Comparison of ENCODE assay signal across 11 cellular contexts in genomic region chr21:36788116-36788515, GRCh38.
A peak's percentile ranks its signal among the peaks of the same experiment; 100 is the strongest.
DNase-seq lines count a peak whose midpoint lies in the region; ATAC-seq and TF ChIP-seq lines count a peak whose summit lies in the region.
"Had no signal": no experiment of that assay in that cellular context is flagged by ENCODE, and none has a peak within 500 bp of the region (broad histone marks: within the 10 kb centered on the region; RNA-seq: fewer than 3 reads in every experiment).

No MANE protein-coding gene starts in this region.

- no peaks in the 10 kb centered on the region for H3K4me1 ChIP-seq in testis
- H3K4me1 ChIP-seq in gastrocnemius medialis: peaks cover 5 to 6% of the 10 kb centered on the region in 2 donors

- H3K27me3 ChIP-seq in testis: no peaks in the 10 kb centered on the region
- no peaks in the 10 kb centered on the region for H3K27me3 ChIP-seq in gastrocnemius medialis
- H3K27me3 ChIP-seq: foreskin keratinocyte had no signal

- DNase-seq in HT-29 (ENCODE audit: low spot score) (peak; percentile 6), RPMI7951 (ENCODE audit: low read depth) (peak; percentile 40), fibroblast of pulmonary artery (ENCODE audit: low read depth) (peak; percentile 22), testis (peak; percentile 56), gastrocnemius medialis (no peak), NCI-H526 (lab: John Stamatoyannopoulos, UW) (no peak), coronary artery (ENCODE audit: low spot score) (no peak)
- DNase-seq: activated CD4-positive, alpha-beta T cell treated with anti-CD3 and anti-CD28 coated beads for 1 hour; activated effector memory CD4-positive, alpha-beta T cell treated with Interleukin-2 at 50 U/mL for 16 hours had no signal

- H3K4me3 ChIP-seq in fibroblast of pulmonary artery (replicated peaks; ENCODE audit: low read depth, low read length) (no peak overlapping the region), testis (no peak overlapping the region), gastrocnemius medialis (no peak overlapping the region), coronary artery (no peak overlapping the region)
- H3K4me3 ChIP-seq: lung had no signal

- in situ Hi-C loops in gastrocnemius medialis (cut with MboI; ENCODE audit: low sequenced_read_pairs in 4 of 4): no loop called here

- ATAC-seq in gastrocnemius medialis: no peak
- ATAC-seq: foreskin keratinocyte had no signal

- WGBS in testis, 2 donors: 52 to 64% methylated on average over 11 of the region's 11 CpGs

- TF ChIP-seq POLR2A in testis (IDR thresholded peaks at IDR 0.05): no peak
- no peak for TF ChIP-seq POLR2A in gastrocnemius medialis (IDR thresholded peaks at IDR 0.05)

- no peaks in the 10 kb centered on the region for H3K36me3 ChIP-seq in testis (ENCODE audit: low read depth, missing control alignments)
- H3K36me3 ChIP-seq in gastrocnemius medialis: no peaks in the 10 kb centered on the region

- H3K27ac ChIP-seq in testis (no peak overlapping the region), gastrocnemius medialis (no peak overlapping the region), coronary artery (no peak overlapping the region)
- H3K27ac ChIP-seq: foreskin keratinocyte had no signal

- H3K9me3 ChIP-seq in testis (no peaks in the 10 kb centered on the region), gastrocnemius medialis (no peaks in the 10 kb centered on the region)

- TF ChIP-seq CTCF in fibroblast of pulmonary artery (IDR thresholded peaks at IDR 0.05; ENCODE audit: low read length, missing control alignments): no peak
- TF ChIP-seq CTCF in testis (IDR thresholded peaks at IDR 0.05): no peak
- TF ChIP-seq CTCF in gastrocnemius medialis (IDR thresholded peaks at IDR 0.05 in 4 of 5, conservative IDR thresholded peaks at IDR 0.05 in 1 of 5): no peak
- no peak for TF ChIP-seq CTCF in coronary artery (IDR thresholded peaks at IDR 0.05)

- intact Hi-C loops in testis (cut with DNase I; ENCODE audit: low total_unique reads): no loop called here
- intact Hi-C loops in gastrocnemius medialis (cut with DNase I; ENCODE audit: low total_unique reads): no loop called here

Comparison
In these comparisons a context has a peak if more than half of its experiments do, and no peak if none do; other contexts are left out.
1. DNase-seq: peak in HT-29 (single experiment), RPMI7951 (single experiment), fibroblast of pulmonary artery (single experiment) and testis (single experiment); none in gastrocnemius medialis (0 of 2), NCI-H526 (0 of 2) and coronary artery (single experiment).